19 cellular contexts compared by ENCODE assay signal in genomic region chr6:112571886-112572285, GRCh38.
DNase-seq lines count a peak whose midpoint lies in the region; ATAC-seq, FAIRE-seq and TF ChIP-seq lines count a peak whose summit lies in the region.
"Had no signal": no experiment of that assay in that cellular context is flagged by ENCODE, and none has a peak within 500 bp of the region (broad histone marks: within the 10 kb centered on the region; RNA-seq: fewer than 3 reads in every experiment).

No MANE protein-coding gene starts in this region.

- H2BK5ac ChIP-seq in trophoblast cell (ENCODE audit: low read depth, low read length, poor library complexity): no peak overlapping the region

- TF ChIP-seq RAD21 in SK-N-SH (IDR thresholded peaks at IDR 0.05; ENCODE audit: low read length): no peak

- H3K9me3 ChIP-seq in SK-N-SH: no peaks in the 10 kb centered on the region
- H3K9me3 ChIP-seq in trophoblast cell (ENCODE audit: insufficient read depth, low read depth, low read length): no peaks in the 10 kb centered on the region
- H3K9me3 ChIP-seq in pancreas: no peaks in the 10 kb centered on the region
- H3K9me3 ChIP-seq: adrenal gland; BLaER1 treated with 17β-estradiol and CSF1 and Interleukin-3, amounts not matched to agents 10 nM and 100 nM had no signal

- H3K27ac ChIP-seq in SK-N-SH (ENCODE audit: low read depth in 2 of 2, low read length in 1 of 2) (no peak overlapping the region; a peak in 1 of 4 replicates), trophoblast cell (ENCODE audit: low read depth, low read length) (no peak overlapping the region), pancreas (no peak overlapping the region)
- H3K27ac ChIP-seq: adrenal gland; BLaER1 treated with 17β-estradiol and CSF1 and Interleukin-3, amounts not matched to agents 10 nM and 100 nM; SK-N-MC had no signal

- H3K79me1 ChIP-seq in trophoblast cell (ENCODE audit: low read length): no peaks in the 10 kb centered on the region

- no peak overlapping the region for H2BK12ac ChIP-seq in trophoblast cell (ENCODE audit: low read length)

- H4K91ac ChIP-seq in trophoblast cell (ENCODE audit: low read depth, low read length): no peak overlapping the region

- TF ChIP-seq CTCF in BJ (IDR thresholded peaks at IDR 0.05; ENCODE audit: insufficient read depth, low read depth, low read length) (no peak), SK-N-SH (IDR thresholded peaks at IDR 0.05) (no peak), pancreas (IDR thresholded peaks at IDR 0.05) (no peak)

- H2AK5ac ChIP-seq in trophoblast cell (ENCODE audit: low read length): no peak overlapping the region

- H3K4ac ChIP-seq in trophoblast cell (ENCODE audit: low read depth, low read length): no peak overlapping the region

- no peak overlapping the region for H3K9ac ChIP-seq in SK-N-SH
- H3K9ac ChIP-seq in trophoblast cell (ENCODE audit: low read length): no peak overlapping the region
- H3K9ac ChIP-seq: BLaER1 treated with 17β-estradiol and CSF1 and Interleukin-3, amounts not matched to agents 10 nM and 100 nM had no signal

- no peak overlapping the region for H4K8ac ChIP-seq in trophoblast cell (ENCODE audit: low read depth, low read length)

- no peak overlapping the region for H3K23ac ChIP-seq in trophoblast cell (ENCODE audit: low read length)

- H3K4me3 ChIP-seq in BJ (ENCODE audit: low read depth, low read length): no peak overlapping the region
- no peak overlapping the region for H3K4me3 ChIP-seq in SK-N-SH (ENCODE audit: low read depth in 2 of 2, low read length in 1 of 2)
- H3K4me3 ChIP-seq in trophoblast cell (ENCODE audit: low read depth, low read length): no peak overlapping the region
- H3K4me3 ChIP-seq in pancreas: no peak overlapping the region
- H3K4me3 ChIP-seq: adrenal gland; BLaER1 treated with 17β-estradiol and CSF1 and Interleukin-3, amounts not matched to agents 10 nM and 100 nM; GM23338; SK-N-MC had no signal

- intact Hi-C loops in pancreas (cut with DNase I): no loop called here

- 84% methylated on average over 2 of the region's 2 CpGs for WGBS in SK-N-SH (ENCODE audit: low lambda C conversion rate)
- WGBS in trophoblast cell (ENCODE audit: extremely low coverage, insufficient coverage, insufficient read length): no CpG with 5 or more reads among the region's 2 CpGs
- 67 to 68% methylated on average over 2 of the region's 2 CpGs for whole genome bisulfite sequencing in pancreas, 2 donors

- DNase-seq in BJ (ENCODE audit: low read depth) (peak; percentile 55), SK-N-SH (no peak), fibroblast of peridontal ligament (ENCODE audit: extremely low read depth) (peak; percentile 81), trophoblast cell (peak; percentile 22 to 78), NCI-H774 (lab: John Stamatoyannopoulos, UW) (no peak), pancreas (no peak)
- no peak for DNase-seq in activated CD8-positive, alpha-beta memory T cell treated with anti-CD3 and anti-CD28 coated beads, Interleukin-2, amount 50 U/mL, for 4 hours
- no peak for DNase-seq in stimulated activated CD4-positive, alpha-beta T cell treated with anti-CD3 and anti-CD28 coated beads, Interleukin-15, amount 100 ng/mL, for 24 hours
- DNase-seq: activated CD4-positive, alpha-beta memory T cell treated with anti-CD3 and anti-CD28 coated beads, Interleukin-2, amount 10 ng/mL, durations not matched to agents 7 days and 5 days; NCI-H187 treated with DMSO at 0.1 percent for 48 hours; NCI-H524; stimulated activated CD4-positive, alpha-beta T cell treated with anti-CD3 and anti-CD28 coated beads, Interleukin-12 subunit alpha, Interleukin-12 subunit beta, amount 100 ng/mL, for 4 hours; stimulated activated naive CD4-positive, alpha-beta T cell treated with Interleukin-2 at 50 U/mL for 16 hours had no signal

- H3K18ac ChIP-seq in trophoblast cell (ENCODE audit: low read length): no peak overlapping the region

- no peak overlapping the region for H3K14ac ChIP-seq in trophoblast cell (ENCODE audit: low read length)

- H3K4me1 ChIP-seq in SK-N-SH (ENCODE audit: control insufficient read depth in 1 of 2, insufficient read depth in 2 of 2, low read depth in 1 of 2, low read length in 1 of 2): peaks cover 0 to 6% of the 10 kb centered on the region in 2 experiments; a peak in 1 of 4 replicates
- H3K4me1 ChIP-seq in trophoblast cell (ENCODE audit: control insufficient read depth in 1 of 2, insufficient read depth in 2 of 2, low read length in 2 of 2): no peaks in the 10 kb centered on the region
- peaks cover 0 to 6% (median 0%) of the 10 kb centered on the region in 3 donors for H3K4me1 ChIP-seq in pancreas
- H3K4me1 ChIP-seq: adrenal gland had no signal

- H4K20me1 ChIP-seq in SK-N-SH (ENCODE audit: insufficient read depth): no peaks in the 10 kb centered on the region
- H4K20me1 ChIP-seq: BLaER1 treated with 17β-estradiol and CSF1 and Interleukin-3, amounts not matched to agents 10 nM and 100 nM had no signal

- H3K27me3 ChIP-seq in BJ (ENCODE audit: control insufficient read depth, insufficient read depth, low read length): no peaks in the 10 kb centered on the region
- H3K27me3 ChIP-seq in SK-N-SH (ENCODE audit: insufficient read depth): no peaks in the 10 kb centered on the region
- H3K27me3 ChIP-seq in trophoblast cell (ENCODE audit: insufficient read depth, low read length): no peaks in the 10 kb centered on the region
- no peaks in the 10 kb centered on the region for H3K27me3 ChIP-seq in pancreas
- H3K27me3 ChIP-seq: adrenal gland; BLaER1 treated with 17β-estradiol and CSF1 and Interleukin-3, amounts not matched to agents 10 nM and 100 nM had no signal

- H2BK120ac ChIP-seq in trophoblast cell (ENCODE audit: insufficient read depth, low read length, poor library complexity): no peak overlapping the region

- no peaks in the 10 kb centered on the region for H3K36me3 ChIP-seq in BJ (ENCODE audit: control insufficient read depth, insufficient read depth, low read length)
- no peaks in the 10 kb centered on the region for H3K36me3 ChIP-seq in SK-N-SH (replicated peaks in 1 of 2; ENCODE audit: control insufficient read depth in 1 of 2, insufficient read depth in 2 of 2, low read length in 1 of 2)
- no peaks in the 10 kb centered on the region for H3K36me3 ChIP-seq in trophoblast cell (ENCODE audit: control insufficient read depth in 1 of 2, insufficient read depth in 2 of 2, low read length in 2 of 2)
- no peaks in the 10 kb centered on the region for H3K36me3 ChIP-seq in pancreas
- H3K36me3 ChIP-seq: adrenal gland; BLaER1 treated with 17β-estradiol and CSF1 and Interleukin-3, amounts not matched to agents 10 nM and 100 nM had no signal

- TF ChIP-seq EP300 in SK-N-SH (IDR thresholded peaks at IDR 0.05; ENCODE audit: borderline replicate concordance in 1 of 2, low read depth in 1 of 2, low read length in 1 of 2): no peak

- CTCF ChIA-PET in BJ (lab: Yijun Ruan, JAX) (interaction anchor here (1.1 kb wide), 1 partner anchor 32 kb away, joined by 3 read pairs; no protein-coding TSS in a partner anchor), SK-N-SH (lab: Yijun Ruan, JAX) (interaction anchor here (0.8 to 1.7 kb wide), 3 partner anchors 9 to 33 kb away, joined by 3 to 5 read pairs (median 3); no protein-coding TSS in a partner anchor)

- POLR2A ChIA-PET in BJ (lab: Charles Lee) (interaction anchor here (0.6 kb wide), 1 partner anchor 1283 kb away, joined by 5 read pairs; no protein-coding TSS in a partner anchor), SK-N-SH (lab: Yijun Ruan, JAX) (no interaction called here)

- H2AFZ ChIP-seq in SK-N-SH (ENCODE audit: low read depth) (peak overlapping the region; percentile 52; the same call in 1 of the 2 replicates), trophoblast cell (ENCODE audit: insufficient read depth, low read length, poor library complexity) (no peak overlapping the region)
- H2AFZ ChIP-seq: GM23338 had no signal

- FAIRE-seq in pancreas (lab: Jason Lieb, UNC): no peak
- FAIRE-seq: colon, HTR-8/SVneo had no signal

- peaks cover 3% of the 10 kb centered on the region; the same call in 1 of the 2 replicates for H3K9me2 ChIP-seq in SK-N-SH

- H3K4me2 ChIP-seq in SK-N-SH: peak overlapping the region; percentile 5; the same call in 1 of the 2 replicates
- no peak overlapping the region for H3K4me2 ChIP-seq in trophoblast cell (ENCODE audit: low read length)
- H3K4me2 ChIP-seq: BLaER1 treated with 17β-estradiol and CSF1 and Interleukin-3, amounts not matched to agents 10 nM and 100 nM; GM23338 had no signal

- H3F3A ChIP-seq in SK-N-SH (replicated peaks; ENCODE audit: insufficient read depth): no peaks in the 10 kb centered on the region

- no peak for ATAC-seq in pancreas
- ATAC-seq: GM23338 had no signal

- H3K79me2 ChIP-seq in SK-N-SH (ENCODE audit: insufficient read depth) (no peaks in the 10 kb centered on the region), trophoblast cell (ENCODE audit: control insufficient read depth, insufficient read depth, low read length, poor library complexity) (no peaks in the 10 kb centered on the region)

- H4K12ac ChIP-seq in trophoblast cell (ENCODE audit: low read depth, low read length): no peak overlapping the region

TF ChIP-seq in SK-N-SH, 30 proteins besides CTCF, POLR2A, EP300 and RAD21:
- TF ChIP-seq FOXM1 (IDR thresholded peaks at IDR 0.05; ENCODE audit: low read depth) (no peak), NRF1 (IDR thresholded peaks at IDR 0.05; ENCODE audit: low read depth, low read length) (no peak), RXRA (IDR thresholded peaks at IDR 0.05; ENCODE audit: borderline replicate concordance, low read depth) (no peak), POLR2AphosphoS5 (IDR thresholded peaks at IDR 0.05; ENCODE audit: low read depth, low read length) (no peak), SMC3 (IDR thresholded peaks at IDR 0.05; ENCODE audit: low read depth, low read length) (no peak), TAF1 (IDR thresholded peaks at IDR 0.05; ENCODE audit: borderline replicate concordance, low read depth, low read length) (no peak)

Comparison
In these comparisons a context has a peak if more than half of its experiments do, and no peak if none do; other contexts are left out.
1. DNase-seq: peak in BJ (single experiment), fibroblast of peridontal ligament (single experiment) and trophoblast cell (2 of 2); none in SK-N-SH (single experiment), activated CD8-positive, alpha-beta memory T cell treated with anti-CD3 and anti-CD28 coated beads, Interleukin-2, amount 50 U/mL, for 4 hours (single experiment), stimulated activated CD4-positive, alpha-beta T cell treated with anti-CD3 and anti-CD28 coated beads, Interleukin-15, amount 100 ng/mL, for 24 hours (single experiment), NCI-H774 (single experiment) and pancreas (0 of 6).